9 cellular contexts compared by ENCODE assay signal in the genomic region with DNA sequence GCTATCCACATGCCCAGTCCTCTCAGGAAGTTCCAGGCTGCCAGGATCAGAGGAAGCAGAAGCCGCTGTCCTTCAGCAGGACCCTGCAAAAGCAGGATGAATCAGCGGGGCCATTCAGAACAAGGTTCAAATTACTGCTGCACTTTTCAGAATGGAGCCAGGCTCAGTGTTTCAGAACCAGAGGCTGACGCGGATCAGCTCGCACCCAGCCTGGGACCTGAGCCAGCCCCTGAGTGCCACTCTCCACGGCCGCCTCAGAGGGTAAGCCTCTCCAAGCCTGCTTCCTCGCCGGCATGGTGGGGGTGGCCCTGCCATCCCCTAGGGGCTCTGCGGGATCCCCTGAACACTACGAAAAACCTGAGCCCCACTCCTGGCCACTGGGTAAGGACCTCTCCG. TPM values are rescaled to one million over a fixed set of nuclear protein-coding genes. Genes with fewer than 3 reads are reported as not detected.
A peak's percentile ranks its signal among the peaks of the same experiment; 100 is the strongest.
DNase-seq lines count a peak whose midpoint lies in the region; ATAC-seq and TF ChIP-seq lines count a peak whose summit lies in the region.
"Had no signal": no experiment of that assay in that cellular context is flagged by ENCODE, and none has a peak within 500 bp of the region (broad histone marks: within the 10 kb centered on the region; RNA-seq: fewer than 3 reads in every experiment).

No MANE protein-coding gene starts in this region.

- intact Hi-C loops in ascending aorta (cut with DNase I): no loop called here

- no peaks in the 10 kb centered on the region for H3K36me3 ChIP-seq in ascending aorta
- H3K36me3 ChIP-seq: neutrophil had no signal

- DNase-seq in HT1080 (ENCODE audit: low read depth) (peak; percentile 75), ascending aorta (ENCODE audit: low spot score in 2 of 2) (peak in 1 of 2 donors; percentile 62), hippocampal formation (lab: John Stamatoyannopoulos, UW) (peak; percentile 15 to 27), COR-L47 (lab: John Stamatoyannopoulos, UW) (no peak), NCI-H2081 treated with DMSO at 0.1 percent for 48 hours (lab: John Stamatoyannopoulos, UW) (no peak)
- DNase-seq in stimulated activated naive CD8-positive, alpha-beta T cell treated with anti-CD3 and anti-CD28 coated beads, Interleukin-15, Interleukin-2, amounts not matched to agents 100 U/mL and 50 U/mL, for 24 hours: peak; percentile 2
- DNase-seq: activated CD4-positive, alpha-beta T cell treated with anti-CD3 and anti-CD28 coated beads for 1 hour had no signal

- no peaks in the 10 kb centered on the region for H3K27me3 ChIP-seq in ascending aorta
- H3K27me3 ChIP-seq: neutrophil had no signal

- no peaks in the 10 kb centered on the region for H3K4me1 ChIP-seq in ascending aorta

- H3K27ac ChIP-seq in ascending aorta: peak overlapping the region; percentile 4 to 16
- H3K27ac ChIP-seq: neutrophil had no signal

- TF ChIP-seq CTCF in ascending aorta (IDR thresholded peaks at IDR 0.05): no peak

- ATAC-seq in stimulated activated naive CD8-positive, alpha-beta T cell treated with anti-CD3 and anti-CD28 coated beads, Interleukin-15, Interleukin-2, amounts not matched to agents 100 U/mL and 50 U/mL, for 24 hours: no peak
- no peak for ATAC-seq in HG03469 (IDR thresholded peaks at IDR 0.05; ENCODE audit: unreplicated experiment)

- H3K4me3 ChIP-seq in ascending aorta: no peak overlapping the region

- H3K9me3 ChIP-seq in ascending aorta: no peaks in the 10 kb centered on the region
- H3K9me3 ChIP-seq: neutrophil had no signal

RNA-seq across cellular contexts. Expression of a gene that starts 24.7 kb away (rescaled TPM):
- total RNA-seq in HT1080 (2014; rRNA removed; shearing (Covaris generic)): 37.8 and 41.7 TPM in 2 replicates
- 38.2 and 40.7 TPM in 2 replicates for polyA plus RNA-seq in HT1080 (2015; cell fraction: cytosol; rRNA removed)
- 49.5 and 52.6 TPM in 2 replicates for polyA plus RNA-seq in HT1080 (2015; cell fraction: nucleus; rRNA removed)
- total RNA-seq in ascending aorta: 30.7 TPM

Comparison
In these comparisons a context has a peak if more than half of its experiments do, and no peak if none do; other contexts are left out.
1. DNase-seq: peak in HT1080 (single experiment), hippocampal formation (2 of 2) and stimulated activated naive CD8-positive, alpha-beta T cell treated with anti-CD3 and anti-CD28 coated beads, Interleukin-15, Interleukin-2, amounts not matched to agents 100 U/mL and 50 U/mL, for 24 hours (single experiment); none in COR-L47 (single experiment) and NCI-H2081 treated with DMSO at 0.1 percent for 48 hours (single experiment).